ENCODE assay signal across 8 cellular contexts in genomic region chr1:226407199-226407496, GRCh38. TPM values are rescaled to one million over a fixed set of nuclear protein-coding genes. Genes with fewer than 3 reads are reported as not detected.
DNase-seq lines count a peak whose midpoint lies in the region; TF ChIP-seq lines count a peak whose summit lies in the region.

No MANE protein-coding gene starts in this region.

- peaks cover 8 to 28% (median 15%) of the 10 kb centered on the region in 4 donors for H3K4me1 ChIP-seq in liver (ENCODE audit: control insufficient read depth in 4 of 4, insufficient read depth in 4 of 4, low read length in 3 of 4)
- H3K4me1 ChIP-seq in tibial artery = peaks cover 0 to 37% (median 30%) of the 10 kb centered on the region in 4 donors

- no peak for TF ChIP-seq CTCF in liver (IDR thresholded peaks at IDR 0.05; ENCODE audit: low read depth, low read length, missing input control)
- TF ChIP-seq CTCF in tibial artery (IDR thresholded peaks at IDR 0.05) = no peak

- intact Hi-C loops in activated CD4-positive, alpha-beta T cell treated with anti-CD3 and anti-CD28 coated beads, Interleukin-2, amount 10 ng/mL, durations not matched to agents 24 days and 14 days (cut with micrococcal nuclease) = loop anchor here (1.0 to 10.0 kb wide), 12 partner anchors 16 to 1678 kb away; partner anchors contain the start of genes ACBD3, ARF1, COQ8A and H3-3A
- intact Hi-C loops in tibial artery (cut with DNase I; ENCODE audit: low total_unique reads) = no loop called here

- H3K27ac ChIP-seq in liver (ENCODE audit: low read depth in 1 of 2, low read length in 2 of 2) = peak overlapping the region; percentile 80 to 88
- H3K27ac ChIP-seq in tibial artery = peak overlapping the region; percentile 65 to 76

- peak overlapping the region; percentile 98 for H3K27ac Mint-ChIP-seq in activated CD4-positive, alpha-beta T cell treated with anti-CD3 and anti-CD28 coated beads, Interleukin-2, amount 10 ng/mL, durations not matched to agents 24 days and 14 days
- peak overlapping the region; percentile 99 for H3K27ac Mint-ChIP-seq in activated naive CD8-positive, alpha-beta T cell treated with anti-CD3 and anti-CD28 coated beads for 36 hours

- H3K36me3 ChIP-seq in liver (ENCODE audit: control insufficient read depth in 4 of 4, insufficient read depth in 3 of 4, low read depth in 1 of 4, low read length in 3 of 4) = peaks cover under 1 to 6% (median 4%) of the 10 kb centered on the region in 4 donors
- H3K36me3 ChIP-seq in tibial artery = peaks cover 0 to 8% (median 1%) of the 10 kb centered on the region in 3 donors

- 3% methylated on average over 4 of the region's 4 CpGs for WGBS in liver

- peaks cover 7% of the 10 kb centered on the region for H3K27me3 Mint-ChIP-seq in activated CD4-positive, alpha-beta T cell treated with anti-CD3 and anti-CD28 coated beads, Interleukin-2, amount 10 ng/mL, durations not matched to agents 24 days and 14 days
- H3K27me3 Mint-ChIP-seq in activated naive CD8-positive, alpha-beta T cell treated with anti-CD3 and anti-CD28 coated beads for 36 hours = no peaks in the 10 kb centered on the region

- no peak for TF ChIP-seq RAD21 in liver (IDR thresholded peaks at IDR 0.05)

- H3K9me3 ChIP-seq in liver (ENCODE audit: control insufficient read depth in 4 of 4, low read length in 3 of 4) (no peaks in the 10 kb centered on the region), tibial artery (no peaks in the 10 kb centered on the region)

- H3K4me1 Mint-ChIP-seq in activated CD4-positive, alpha-beta T cell treated with anti-CD3 and anti-CD28 coated beads, Interleukin-2, amount 10 ng/mL, durations not matched to agents 24 days and 14 days = peaks cover 38% of the 10 kb centered on the region
- peaks cover 39% of the 10 kb centered on the region for H3K4me1 Mint-ChIP-seq in activated naive CD8-positive, alpha-beta T cell treated with anti-CD3 and anti-CD28 coated beads for 36 hours

- H3K27me3 ChIP-seq in liver (ENCODE audit: control insufficient read depth in 4 of 4, insufficient read depth in 4 of 4, low read length in 3 of 4) (no peaks in the 10 kb centered on the region), tibial artery (no peaks in the 10 kb centered on the region)

- H3K36me3 Mint-ChIP-seq in activated CD4-positive, alpha-beta T cell treated with anti-CD3 and anti-CD28 coated beads, Interleukin-2, amount 10 ng/mL, durations not matched to agents 24 days and 14 days (ENCODE audit: low read depth) = peaks cover 13% of the 10 kb centered on the region
- H3K36me3 Mint-ChIP-seq in activated naive CD8-positive, alpha-beta T cell treated with anti-CD3 and anti-CD28 coated beads for 36 hours = peaks cover 20% of the 10 kb centered on the region

- DNase-seq in activated CD4-positive, alpha-beta T cell treated with anti-CD3 and anti-CD28 coated beads, Interleukin-2, amount 10 ng/mL, durations not matched to agents 24 days and 14 days = no peak
- no peak for DNase-seq in activated CD4-positive, alpha-beta T cell treated with anti-CD3 and anti-CD28 coated beads for 48 hours
- DNase-seq in activated naive CD8-positive, alpha-beta T cell treated with anti-CD3 and anti-CD28 coated beads for 36 hours = no peak
- DNase-seq in tibial artery (no peak), amygdala (lab: John Stamatoyannopoulos, UW) (no peak), mucosa of gallbladder (ENCODE audit: low spot score) (no peak)
- no peak for DNase-seq in activated CD4-positive, alpha-beta T cell treated with anti-CD3 and anti-CD28 coated beads for 1 hour

- peak overlapping the region; percentile 90 to 97 (median 91) for H3K4me3 ChIP-seq in liver (ENCODE audit: low read depth in 1 of 3, low read length in 3 of 3)
- peak overlapping the region; percentile 70 to 77 for H3K4me3 ChIP-seq in tibial artery

- peak overlapping the region; percentile 100 for H3K4me3 Mint-ChIP-seq in activated CD4-positive, alpha-beta T cell treated with anti-CD3 and anti-CD28 coated beads, Interleukin-2, amount 10 ng/mL, durations not matched to agents 24 days and 14 days
- H3K4me3 Mint-ChIP-seq in activated naive CD8-positive, alpha-beta T cell treated with anti-CD3 and anti-CD28 coated beads for 36 hours = peak overlapping the region; percentile 100

- peak overlapping the region; percentile 61 to 93 for H3K9ac ChIP-seq in liver (ENCODE audit: low read depth in 1 of 2, low read length in 2 of 2)

- H3K9me3 Mint-ChIP-seq in activated CD4-positive, alpha-beta T cell treated with anti-CD3 and anti-CD28 coated beads, Interleukin-2, amount 10 ng/mL, durations not matched to agents 24 days and 14 days = no peaks in the 10 kb centered on the region
- no peaks in the 10 kb centered on the region for H3K9me3 Mint-ChIP-seq in activated naive CD8-positive, alpha-beta T cell treated with anti-CD3 and anti-CD28 coated beads for 36 hours

TF ChIP-seq in liver, 16 proteins besides CTCF, POLR2A, EP300 and RAD21:
- TF ChIP-seq TAF1 (conservative IDR thresholded peaks at IDR 0.05) (no peak), JUND (IDR thresholded peaks at IDR 0.05) (no peak), GABPA (IDR thresholded peaks at IDR 0.05 in 1 of 2, conservative IDR thresholded peaks at IDR 0.05 in 1 of 2) (no peak), FOXA1 (IDR thresholded peaks at IDR 0.05) (no peak), ATF3 (IDR thresholded peaks at IDR 0.05) (no peak), HNF4A (conservative IDR thresholded peaks at IDR 0.05) (no peak), ZBTB33 (IDR thresholded peaks at IDR 0.05) (no peak), NR2F2 (IDR thresholded peaks at IDR 0.05) (no peak), FOXA2 (IDR thresholded peaks at IDR 0.05) (no peak), EGR1 (IDR thresholded peaks at IDR 0.05; ENCODE audit: low read depth in 2 of 2) (no peak)

RNA-seq across cellular contexts. Expression of gene PARP1, which starts 0.7 kb away (rescaled TPM):
- 215 and 222 TPM in 2 replicates for total RNA-seq in activated CD4-positive, alpha-beta T cell treated with anti-CD3 and anti-CD28 coated beads, Interleukin-2, amount 10 ng/mL, durations not matched to agents 24 days and 14 days
- total RNA-seq in activated naive CD8-positive, alpha-beta T cell treated with anti-CD3 and anti-CD28 coated beads for 36 hours = 100 to 1,000 TPM; 226 to 228 TPM
- total RNA-seq in liver (100 to 1,000 TPM in 1 of 2 donors, 10 to 100 TPM in 1; 72.2 to 108 TPM), mucosa of gallbladder (68.0 TPM)
- polyA plus RNA-seq in liver = 10 to 100 TPM; 39.2 to 48.4 TPM
